ENCODE assay signal across 8 cellular contexts in the genomic region with DNA sequence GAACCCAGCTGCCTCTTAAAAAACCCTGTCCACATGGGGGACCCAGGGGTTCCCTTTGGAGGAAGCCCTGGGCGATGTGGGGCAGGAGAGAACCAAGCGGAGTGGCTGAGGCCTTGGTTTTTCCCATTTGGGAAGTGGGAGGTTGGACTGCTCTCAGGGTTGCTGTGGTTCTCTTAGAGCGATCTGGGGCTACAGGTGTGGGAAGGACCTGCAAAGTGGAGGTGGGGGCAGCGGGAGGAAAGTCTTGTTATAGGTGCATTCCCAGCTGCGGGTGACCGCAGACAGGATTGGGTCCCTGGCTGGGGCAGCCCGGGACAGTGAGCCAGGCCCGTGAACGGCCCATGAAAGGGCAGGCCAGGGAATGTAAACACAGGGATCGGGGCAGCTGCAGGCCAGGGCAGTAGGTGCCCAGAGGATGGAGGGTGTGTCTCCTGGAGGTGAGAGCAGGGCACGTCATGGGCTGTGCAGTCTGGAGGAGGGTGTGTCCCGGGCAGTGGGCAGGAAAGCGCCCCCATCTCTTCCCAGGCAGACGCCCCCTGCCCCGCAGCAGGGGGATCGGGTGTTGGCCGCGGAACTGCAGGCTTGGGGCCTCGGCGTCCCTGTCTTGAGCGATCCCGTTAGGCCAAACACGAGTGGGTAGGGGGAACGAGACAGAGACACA. TPM values are rescaled to one million over a fixed set of nuclear protein-coding genes. Genes with fewer than 3 reads are reported as not detected.
DNase-seq lines count a peak whose midpoint lies in the region; ATAC-seq, FAIRE-seq and TF ChIP-seq lines count a peak whose summit lies in the region.

No MANE protein-coding gene starts in this region.

- peaks cover 0 to 37% of the 10 kb centered on the region in 2 donors for H3K36me3 ChIP-seq in gastroesophageal sphincter

- no peak for TF ChIP-seq EP300 in gastroesophageal sphincter (IDR thresholded peaks at IDR 0.05)

- H3K4me1 ChIP-seq in gastroesophageal sphincter = peaks cover 0 to 24% (median 6%) of the 10 kb centered on the region in 3 donors

- H3K27me3 ChIP-seq in gastroesophageal sphincter = peaks cover 12% of the 10 kb centered on the region

- FAIRE-seq in GM12892 (lab: Jason Lieb, UNC) = peak; percentile 66

- TF ChIP-seq POLR2A in GM12892 (IDR thresholded peaks at IDR 0.05; ENCODE audit: low read depth, low read length) = no peak
- no peak for TF ChIP-seq POLR2A in gastroesophageal sphincter (IDR thresholded peaks at IDR 0.05)

- peaks cover 0 to 12% (median 0%) of the 10 kb centered on the region in 3 donors for H3K9me3 ChIP-seq in gastroesophageal sphincter

- H3K27ac ChIP-seq in gastroesophageal sphincter = peak overlapping the region; percentile 37 to 94 (median 91)

- DNase-seq in GM12892 (ENCODE audit: insufficient read length) (no peak), SW480 (ENCODE audit: low spot score) (peak; percentile 18), retinal pigment epithelial cell (ENCODE audit: low read depth) (no peak)

- WGBS in gastroesophageal sphincter (ENCODE audit: low coverage in 1 of 2), 2 donors = 21 to 60% methylated on average over 1 to 9 of the region's 24 CpGs

- peak overlapping the region; percentile 54 to 94 for H3K4me3 ChIP-seq in gastroesophageal sphincter
- peak overlapping the region; percentile 70 for H3K4me3 ChIP-seq in retinal pigment epithelial cell (ENCODE audit: low read length)

- no peak for ATAC-seq in gastroesophageal sphincter
- no peak for ATAC-seq in HG03039 (IDR thresholded peaks at IDR 0.05; ENCODE audit: unreplicated experiment)
- ATAC-seq in HG03442 (IDR thresholded peaks at IDR 0.05; ENCODE audit: unreplicated experiment) = no peak
- ATAC-seq in HG03045 (IDR thresholded peaks at IDR 0.05; ENCODE audit: unreplicated experiment) = no peak
- ATAC-seq in GM18873 (IDR thresholded peaks at IDR 0.05; ENCODE audit: low FRiP score, unreplicated experiment) = no peak

- TF ChIP-seq CTCF in gastroesophageal sphincter (IDR thresholded peaks at IDR 0.05) (no peak), retinal pigment epithelial cell (conservative IDR thresholded peaks at IDR 0.05; ENCODE audit: low read depth, low read length) (no peak)

RNA-seq across cellular contexts. Expression of gene SLC25A23, which starts 0.8 kb away (rescaled TPM):
- 38.4 TPM for polyA plus RNA-seq in GM12892 (2012; ENCODE audit: missing spikeins)
- total RNA-seq in gastroesophageal sphincter = 100 to 1,000 TPM; 111 to 328 (median 240) TPM

RNA-seq across cellular contexts. Expression of gene CRB3, which starts 5.2 kb away (rescaled TPM):
- 0.66 TPM for polyA plus RNA-seq in GM12892 (2012; ENCODE audit: missing spikeins)
- total RNA-seq in gastroesophageal sphincter = 1 to 10 TPM in 2 of 4 donors, under 1 TPM in 1, not detected in 1; 0.85 to 6.2 (median 1.6) TPM

RNA-seq across cellular contexts. Expression of gene DENND1C, which starts 22.8 kb away (rescaled TPM):
- 20.8 TPM for polyA plus RNA-seq in GM12892 (2012; ENCODE audit: missing spikeins)
- total RNA-seq in gastroesophageal sphincter = 1 to 10 TPM in 3 of 4 donors, under 1 TPM in 1; 0.57 to 6.1 (median 1.5) TPM

RNA-seq across cellular contexts. Expression of gene SLC25A41, which starts 25.3 kb away (rescaled TPM):
- 0.87 TPM for polyA plus RNA-seq in GM12892 (2012; ENCODE audit: missing spikeins)
- total RNA-seq in gastroesophageal sphincter = 1 to 10 TPM in 1 of 4 donors, under 1 TPM in 1, not detected in 2; 0.27 to 1.3 TPM

RNA-seq across cellular contexts. Expression of gene KHSRP, which starts 34.2 kb away (rescaled TPM):
- polyA plus RNA-seq in GM12892 (2012; ENCODE audit: missing spikeins) = 96.5 TPM
- total RNA-seq in gastroesophageal sphincter = 100 to 1,000 TPM; 102 to 218 (median 126) TPM
